41 cellular contexts compared by ENCODE assay signal in the genomic region with DNA sequence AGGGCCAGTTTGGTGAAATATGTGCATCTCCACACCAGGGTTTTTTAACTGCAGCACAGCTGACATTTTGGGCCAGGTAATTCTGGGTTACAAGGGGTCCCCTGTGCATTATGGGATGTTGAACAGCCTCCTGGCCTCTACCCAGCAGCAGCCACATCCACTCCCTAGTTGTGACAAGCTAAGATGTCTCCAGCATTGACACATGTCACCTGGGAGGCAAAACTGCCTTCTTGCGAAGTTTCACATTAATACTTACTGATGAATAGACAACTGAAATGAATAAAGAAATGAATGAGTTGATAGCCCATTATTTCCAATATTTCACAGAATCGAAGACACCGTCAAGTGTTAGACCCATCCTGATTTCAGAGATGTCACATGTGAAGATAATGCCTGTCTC.
"Had no signal": no experiment of that assay in that cellular context is flagged by ENCODE, and none has a peak within 500 bp of the region (broad histone marks: within the 10 kb centered on the region; RNA-seq: fewer than 3 reads in every experiment).

No MANE protein-coding gene starts in this region.

- H3K36me3 Mint-ChIP-seq: brain had no signal

- H3K27ac ChIP-seq: adrenal gland, ascending aorta, body of pancreas, brain microvascular endothelial cell had no signal

- H3K9me3 Mint-ChIP-seq: activated naive CD4-positive, alpha-beta T cell treated with anti-CD3 and anti-CD28 coated beads for 36 hours; activated naive CD4-positive, alpha-beta T cell treated with anti-CD3 and anti-CD28 coated beads, Interleukin-2, amount 10 ng/mL, durations not matched to agents 7 days and 5 days; activated naive CD4-positive, alpha-beta T cell treated with anti-CD3 and anti-CD28 coated beads, Interleukin-2, amount 50 U/mL, for 24 hours; activated naive CD8-positive, alpha-beta T cell treated with anti-CD3 and anti-CD28 coated beads for 36 hours; activated naive CD8-positive, alpha-beta T cell treated with anti-CD3 and anti-CD28 coated beads, Interleukin-2, amount 10 ng/mL, durations not matched to agents 7 days and 5 days; activated naive CD8-positive, alpha-beta T cell treated with anti-CD3 and anti-CD28 coated beads, Interleukin-2, amount 50 U/mL, for 24 hours; activated T-cell treated with anti-CD3 and anti-CD28 coated beads, Interleukin-2, amount 50 U/mL, for 24 hours; activated T-cell treated with anti-CD3 and anti-CD28 coated beads, Interleukin-2, amount 50 U/mL, for 4 hours; activated T-helper 1 cell treated with anti-CD3 and anti-CD28 coated beads, Interleukin-12 subunit alpha, Interleukin-12 subunit beta, Interleukin-2, Interleukin-4 antibody, amounts not matched to agents 30 ng/mL and 10 ng/mL and 1 ng/mL, durations not matched to agents 14 hours and 24 hours and 36 hours; activated T-helper 17 cell treated with anti-CD3 and anti-CD28 coated beads, Interleukin-2, amount 50 U/mL, for 72 hours; activated T-helper 2 cell treated with anti-CD3 and anti-CD28 coated beads, Interferon-gamma antibody, Interleukin-2, Interleukin-4, amounts not matched to agents 10 μg/mL and 5 μg/mL and 100 μg/mL, durations not matched to agents 14 hours and 24 hours and 36 hours; brain; central memory CD8-positive, alpha-beta T cell had no signal

- H3K4me1 Mint-ChIP-seq: activated naive CD4-positive, alpha-beta T cell treated with anti-CD3 and anti-CD28 coated beads, Interleukin-2, amount 10 ng/mL, durations not matched to agents 7 days and 5 days; activated naive CD4-positive, alpha-beta T cell treated with anti-CD3 and anti-CD28 coated beads, Interleukin-2, amount 50 U/mL, for 24 hours; activated naive CD8-positive, alpha-beta T cell treated with anti-CD3 and anti-CD28 coated beads for 36 hours; activated naive CD8-positive, alpha-beta T cell treated with anti-CD3 and anti-CD28 coated beads, Interleukin-2, amount 10 ng/mL, durations not matched to agents 7 days and 5 days; activated naive CD8-positive, alpha-beta T cell treated with anti-CD3 and anti-CD28 coated beads, Interleukin-2, amount 50 U/mL, for 24 hours; central memory CD8-positive, alpha-beta T cell had no signal

- H3K27ac Mint-ChIP-seq: activated naive CD4-positive, alpha-beta T cell treated with anti-CD3 and anti-CD28 coated beads for 36 hours; activated naive CD4-positive, alpha-beta T cell treated with anti-CD3 and anti-CD28 coated beads, Interleukin-2, amount 10 ng/mL, durations not matched to agents 7 days and 5 days; activated naive CD4-positive, alpha-beta T cell treated with anti-CD3 and anti-CD28 coated beads, Interleukin-2, amount 50 U/mL, for 24 hours; activated naive CD4-positive, alpha-beta T cell treated with anti-CD3 and anti-CD28 coated beads, Interleukin-2, amount 50 U/mL, for 72 hours; activated naive CD8-positive, alpha-beta T cell; activated naive CD8-positive, alpha-beta T cell treated with anti-CD3 and anti-CD28 coated beads for 36 hours; activated naive CD8-positive, alpha-beta T cell treated with anti-CD3 and anti-CD28 coated beads, Interleukin-2, amount 10 ng/mL, durations not matched to agents 7 days and 5 days; activated naive CD8-positive, alpha-beta T cell treated with anti-CD3 and anti-CD28 coated beads, Interleukin-2, amount 50 U/mL, for 24 hours; activated T-cell treated with anti-CD3 and anti-CD28 coated beads, Interleukin-2, amount 50 U/mL, for 24 hours; activated T-cell treated with anti-CD3 and anti-CD28 coated beads, Interleukin-2, amount 50 U/mL, for 72 hours; activated T-helper 1 cell treated with anti-CD3 and anti-CD28 coated beads, Interleukin-12 subunit alpha, Interleukin-12 subunit beta, Interleukin-2, Interleukin-4 antibody, amounts not matched to agents 30 ng/mL and 10 ng/mL and 1 ng/mL, durations not matched to agents 14 hours and 24 hours and 36 hours; activated T-helper 17 cell treated with anti-CD3 and anti-CD28 coated beads, Interleukin-2, amount 50 U/mL, for 72 hours; activated T-helper 2 cell treated with anti-CD3 and anti-CD28 coated beads, Interferon-gamma antibody, Interleukin-2, Interleukin-4, amounts not matched to agents 10 μg/mL and 5 μg/mL and 100 μg/mL, durations not matched to agents 14 hours and 24 hours and 36 hours; brain had no signal

- DNase-seq: activated effector memory CD4-positive, alpha-beta T cell treated with anti-CD3 and anti-CD28 coated beads, Interleukin-2, amount 50 U/mL, for 16 hours; activated effector memory CD4-positive, alpha-beta T cell treated with Interleukin-2 at 50 U/mL for 16 hours; activated gamma-delta T cell; activated gamma-delta T cell treated with Interleukin-2 at 50 U/mL for 16 hours; activated naive CD4-positive, alpha-beta T cell; activated naive CD4-positive, alpha-beta T cell treated with anti-CD3 and anti-CD28 coated beads for 36 hours; activated naive CD4-positive, alpha-beta T cell treated with anti-CD3 and anti-CD28 coated beads, Interleukin-2, amount 10 ng/mL, durations not matched to agents 7 days and 5 days; activated naive CD4-positive, alpha-beta T cell treated with anti-CD3 and anti-CD28 coated beads, Interleukin-2, amount 50 U/mL, for 16 hours; activated naive CD4-positive, alpha-beta T cell treated with Interleukin-2 at 50 U/mL for 16 hours; activated naive CD8-positive, alpha-beta T cell treated with anti-CD3 and anti-CD28 coated beads for 36 hours; activated naive CD8-positive, alpha-beta T cell treated with anti-CD3 and anti-CD28 coated beads, Interleukin-2, amount 10 ng/mL, durations not matched to agents 7 days and 5 days; activated naive CD8-positive, alpha-beta T cell treated with anti-CD3 and anti-CD28 coated beads, Interleukin-2, amount 50 U/mL, for 24 hours; activated T-cell treated with anti-CD3 and anti-CD28 coated beads for 4 hours; activated T-cell treated with anti-CD3 and anti-CD28 coated beads, Interleukin-2, amount 50 U/mL, for 1 hour; activated T-cell treated with anti-CD3 and anti-CD28 coated beads, Interleukin-2, amount 50 U/mL, for 24 hours; activated T-cell treated with anti-CD3 and anti-CD28 coated beads, Interleukin-2, amount 50 U/mL, for 4 hours; activated T-cell treated with anti-CD3 and anti-CD28 coated beads, Interleukin-2, amount 50 U/mL, for 48 hours; activated T-cell treated with anti-CD3 and anti-CD28 coated beads, Interleukin-2, amount 50 U/mL, for 72 hours; adrenal gland; amniotic stem cell; amygdala; anterior cingulate cortex; aorta; body of pancreas; brain microvascular endothelial cell; caudate nucleus; central memory CD4-positive, alpha-beta T cell; cerebellar nuclear complex had no signal

- FAIRE-seq: astrocyte, bronchial epithelial cell had no signal

- H3K4me1 ChIP-seq: adrenal gland, ascending aorta, body of pancreas, breast epithelium had no signal

- H3K9me3 ChIP-seq: adrenal gland, ascending aorta, body of pancreas, breast epithelium had no signal

- ATAC-seq: activated naive CD8-positive, alpha-beta T cell treated with anti-CD3 and anti-CD28 coated beads, Interleukin-2, amount 50 U/mL, for 24 hours; activated T-cell treated with anti-CD3 and anti-CD28 coated beads, Interleukin-2, amount 50 U/mL, for 4 hours; activated T-cell treated with anti-CD3 and anti-CD28 coated beads, Interleukin-2, amount 50 U/mL, for 72 hours; activated T-helper 17 cell treated with anti-CD3 and anti-CD28 coated beads, Interleukin-2, amount 50 U/mL, for 72 hours; body of pancreas had no signal

- H3K36me3 ChIP-seq: adrenal gland, brain microvascular endothelial cell, breast epithelium, cardiac muscle cell had no signal

- H3K4me3 ChIP-seq: adrenal gland, ascending aorta, body of pancreas, breast epithelium, cardiac muscle cell had no signal

- H3K27me3 Mint-ChIP-seq: activated naive CD4-positive, alpha-beta T cell treated with anti-CD3 and anti-CD28 coated beads, Interleukin-2, amount 10 ng/mL, durations not matched to agents 7 days and 5 days; activated naive CD4-positive, alpha-beta T cell treated with anti-CD3 and anti-CD28 coated beads, Interleukin-2, amount 50 U/mL, for 24 hours; activated naive CD8-positive, alpha-beta T cell; activated naive CD8-positive, alpha-beta T cell treated with anti-CD3 and anti-CD28 coated beads for 36 hours; activated naive CD8-positive, alpha-beta T cell treated with anti-CD3 and anti-CD28 coated beads, Interleukin-2, amount 10 ng/mL, durations not matched to agents 7 days and 5 days; activated naive CD8-positive, alpha-beta T cell treated with anti-CD3 and anti-CD28 coated beads, Interleukin-2, amount 50 U/mL, for 24 hours; activated T-cell treated with anti-CD3 and anti-CD28 coated beads, Interleukin-2, amount 50 U/mL, for 24 hours; activated T-helper 17 cell treated with anti-CD3 and anti-CD28 coated beads, Interleukin-2, amount 50 U/mL, for 72 hours; central memory CD8-positive, alpha-beta T cell had no signal

- H3K27me3 ChIP-seq: adrenal gland, ascending aorta, body of pancreas, brain microvascular endothelial cell, breast epithelium, cardiac muscle cell had no signal

- H3K4me3 Mint-ChIP-seq: activated naive CD4-positive, alpha-beta T cell treated with anti-CD3 and anti-CD28 coated beads for 36 hours; activated naive CD4-positive, alpha-beta T cell treated with anti-CD3 and anti-CD28 coated beads, Interleukin-2, amount 10 ng/mL, durations not matched to agents 7 days and 5 days; activated naive CD4-positive, alpha-beta T cell treated with anti-CD3 and anti-CD28 coated beads, Interleukin-2, amount 50 U/mL, for 24 hours; activated naive CD8-positive, alpha-beta T cell; activated naive CD8-positive, alpha-beta T cell treated with anti-CD3 and anti-CD28 coated beads for 36 hours; activated naive CD8-positive, alpha-beta T cell treated with anti-CD3 and anti-CD28 coated beads, Interleukin-2, amount 10 ng/mL, durations not matched to agents 7 days and 5 days; activated naive CD8-positive, alpha-beta T cell treated with anti-CD3 and anti-CD28 coated beads, Interleukin-2, amount 50 U/mL, for 24 hours; activated T-cell treated with anti-CD3 and anti-CD28 coated beads, Interleukin-2, amount 50 U/mL, for 24 hours; activated T-cell treated with anti-CD3 and anti-CD28 coated beads, Interleukin-2, amount 50 U/mL, for 4 hours; activated T-cell treated with anti-CD3 and anti-CD28 coated beads, Interleukin-2, amount 50 U/mL, for 72 hours; activated T-helper 1 cell treated with anti-CD3 and anti-CD28 coated beads, Interleukin-12 subunit alpha, Interleukin-12 subunit beta, Interleukin-2, Interleukin-4 antibody, amounts not matched to agents 30 ng/mL and 10 ng/mL and 1 ng/mL, durations not matched to agents 14 hours and 24 hours and 36 hours; activated T-helper 17 cell treated with anti-CD3 and anti-CD28 coated beads, Interleukin-2, amount 50 U/mL, for 72 hours; brain; central memory CD8-positive, alpha-beta T cell had no signal
